ENCODE assay signal across 3 cellular contexts in the genomic region with DNA sequence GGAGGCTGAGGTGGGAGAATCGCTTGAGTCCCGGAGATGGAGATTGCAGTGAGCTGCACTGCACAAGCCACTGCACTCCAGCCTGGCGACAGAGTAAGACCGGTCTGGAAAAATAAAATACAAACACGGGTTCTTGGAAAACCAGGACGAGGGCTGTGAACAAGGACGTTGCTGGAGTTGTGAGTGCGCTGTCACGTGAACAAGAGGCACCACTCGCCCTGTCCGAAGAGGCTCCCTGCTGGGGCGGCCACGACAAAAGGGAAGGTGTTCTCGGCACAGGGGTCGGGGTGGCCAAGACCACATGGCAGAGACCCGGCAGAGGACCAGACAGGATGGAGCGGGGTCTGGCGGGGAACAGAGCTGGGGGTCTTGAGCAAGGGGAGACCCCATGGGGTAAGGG.
TF ChIP-seq lines count a peak whose summit lies in the region.

No MANE protein-coding gene starts in this region.

TF ChIP-seq in A549, 52 proteins besides CTCF, POLR2A, EP300 and RAD21:
- TF ChIP-seq ZSCAN20 (CRISPR knock-in tag; IDR thresholded peaks at IDR 0.05) (no peak), PBX3 (IDR thresholded peaks at IDR 0.05) (no peak), KDM5A (IDR thresholded peaks at IDR 0.05) (no peak), RFX5 (IDR thresholded peaks at IDR 0.05) (no peak), ATOH8 (CRISPR knock-in tag; IDR thresholded peaks at IDR 0.05; ENCODE audit: low read depth) (no peak), PHF8 (IDR thresholded peaks at IDR 0.05; ENCODE audit: borderline replicate concordance, low read depth) (no peak), ZFP36 (IDR thresholded peaks at IDR 0.05; ENCODE audit: borderline replicate concordance, partially characterized antibody) (no peak), RCOR1 (IDR thresholded peaks at IDR 0.05; ENCODE audit: low read depth, low read length) (no peak), ELK1 (IDR thresholded peaks at IDR 0.05; ENCODE audit: low read depth, low read length) (no peak), MYC (IDR thresholded peaks at IDR 0.05; ENCODE audit: borderline replicate concordance, low read length) (no peak), CHD2 (IDR thresholded peaks at IDR 0.05; ENCODE audit: low read length, partially characterized antibody) (no peak), FOSB (CRISPR knock-in tag; IDR thresholded peaks at IDR 0.05) (no peak)
TF ChIP-seq in A549: peak in this region for 0.

TF ChIP-seq in H1, 55 proteins besides CTCF, POLR2A, EP300 and RAD21:
- TF ChIP-seq E2F6 (IDR thresholded peaks at IDR 0.05) (no peak), SP4 (IDR thresholded peaks at IDR 0.05; ENCODE audit: low read length) (no peak), SIN3A (conservative IDR thresholded peaks at IDR 0.05 in 1 of 2, IDR thresholded peaks at IDR 0.05 in 1 of 2; ENCODE audit: low read depth in 1 of 2, low read length in 2 of 2) (no peak), SP2 (IDR thresholded peaks at IDR 0.05; ENCODE audit: low read length) (no peak), BRCA1 (IDR thresholded peaks at IDR 0.05; ENCODE audit: low read depth, low read length) (no peak), MAFK (IDR thresholded peaks at IDR 0.05; ENCODE audit: low read depth, low read length) (no peak), JUND (IDR thresholded peaks at IDR 0.05; ENCODE audit: low read length) (no peak), POU5F1 (IDR thresholded peaks at IDR 0.05; ENCODE audit: low read depth, low read length) (no peak)

TF ChIP-seq in SK-N-SH treated with all-trans-retinoic acid at 6 μM for 48 hours, 23 proteins besides CTCF, POLR2A, EP300 and RAD21:
- TF ChIP-seq, protein P1, sequence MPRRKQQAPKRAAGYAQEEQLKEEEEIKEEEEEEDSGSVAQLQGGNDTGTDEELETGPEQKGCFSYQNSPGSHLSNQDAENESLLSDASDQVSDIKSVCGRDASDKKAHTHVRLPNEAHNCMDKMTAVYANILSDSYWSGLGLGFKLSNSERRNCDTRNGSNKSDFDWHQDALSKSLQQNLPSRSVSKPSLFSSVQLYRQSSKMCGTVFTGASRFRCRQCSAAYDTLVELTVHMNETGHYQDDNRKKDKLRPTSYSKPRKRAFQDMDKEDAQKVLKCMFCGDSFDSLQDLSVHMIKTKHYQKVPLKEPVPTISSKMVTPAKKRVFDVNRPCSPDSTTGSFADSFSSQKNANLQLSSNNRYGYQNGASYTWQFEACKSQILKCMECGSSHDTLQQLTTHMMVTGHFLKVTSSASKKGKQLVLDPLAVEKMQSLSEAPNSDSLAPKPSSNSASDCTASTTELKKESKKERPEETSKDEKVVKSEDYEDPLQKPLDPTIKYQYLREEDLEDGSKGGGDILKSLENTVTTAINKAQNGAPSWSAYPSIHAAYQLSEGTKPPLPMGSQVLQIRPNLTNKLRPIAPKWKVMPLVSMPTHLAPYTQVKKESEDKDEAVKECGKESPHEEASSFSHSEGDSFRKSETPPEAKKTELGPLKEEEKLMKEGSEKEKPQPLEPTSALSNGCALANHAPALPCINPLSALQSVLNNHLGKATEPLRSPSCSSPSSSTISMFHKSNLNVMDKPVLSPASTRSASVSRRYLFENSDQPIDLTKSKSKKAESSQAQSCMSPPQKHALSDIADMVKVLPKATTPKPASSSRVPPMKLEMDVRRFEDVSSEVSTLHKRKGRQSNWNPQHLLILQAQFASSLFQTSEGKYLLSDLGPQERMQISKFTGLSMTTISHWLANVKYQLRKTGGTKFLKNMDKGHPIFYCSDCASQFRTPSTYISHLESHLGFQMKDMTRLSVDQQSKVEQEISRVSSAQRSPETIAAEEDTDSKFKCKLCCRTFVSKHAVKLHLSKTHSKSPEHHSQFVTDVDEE (CRISPR knock-in tag; IDR thresholded peaks at IDR 0.05), result no peak
- TF ChIP-seq PPARA (CRISPR knock-in tag; IDR thresholded peaks at IDR 0.05; ENCODE audit: borderline replicate concordance) (no peak), TOX (CRISPR knock-in tag; IDR thresholded peaks at IDR 0.05; ENCODE audit: borderline replicate concordance) (no peak), TCF4 (CRISPR knock-in tag; IDR thresholded peaks at IDR 0.05; ENCODE audit: borderline replicate concordance) (no peak), CSRNP3 (CRISPR knock-in tag; IDR thresholded peaks at IDR 0.05) (no peak), RARB (CRISPR knock-in tag; IDR thresholded peaks at IDR 0.05) (no peak), GLIS3 (CRISPR knock-in tag; IDR thresholded peaks at IDR 0.05) (no peak), CSDC2 (CRISPR knock-in tag; IDR thresholded peaks at IDR 0.05) (no peak), ARNTL (CRISPR knock-in tag; IDR thresholded peaks at IDR 0.05; ENCODE audit: borderline replicate concordance, low read depth) (no peak), ESRRG (CRISPR knock-in tag; IDR thresholded peaks at IDR 0.05) (no peak), ZC3H10 (CRISPR knock-in tag; IDR thresholded peaks at IDR 0.05) (no peak), ZNF70 (CRISPR knock-in tag; IDR thresholded peaks at IDR 0.05) (no peak)
- TF ChIP-seq, protein P2, sequence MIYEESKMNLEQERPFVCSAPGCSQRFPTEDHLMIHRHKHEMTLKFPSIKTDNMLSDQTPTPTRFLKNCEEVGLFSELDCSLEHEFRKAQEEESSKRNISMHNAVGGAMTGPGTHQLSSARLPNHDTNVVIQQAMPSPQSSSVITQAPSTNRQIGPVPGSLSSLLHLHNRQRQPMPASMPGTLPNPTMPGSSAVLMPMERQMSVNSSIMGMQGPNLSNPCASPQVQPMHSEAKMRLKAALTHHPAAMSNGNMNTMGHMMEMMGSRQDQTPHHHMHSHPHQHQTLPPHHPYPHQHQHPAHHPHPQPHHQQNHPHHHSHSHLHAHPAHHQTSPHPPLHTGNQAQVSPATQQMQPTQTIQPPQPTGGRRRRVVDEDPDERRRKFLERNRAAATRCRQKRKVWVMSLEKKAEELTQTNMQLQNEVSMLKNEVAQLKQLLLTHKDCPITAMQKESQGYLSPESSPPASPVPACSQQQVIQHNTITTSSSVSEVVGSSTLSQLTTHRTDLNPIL (CRISPR knock-in tag; IDR thresholded peaks at IDR 0.05; ENCODE audit: low read depth), result no peak
- TF ChIP-seq, protein P3, sequence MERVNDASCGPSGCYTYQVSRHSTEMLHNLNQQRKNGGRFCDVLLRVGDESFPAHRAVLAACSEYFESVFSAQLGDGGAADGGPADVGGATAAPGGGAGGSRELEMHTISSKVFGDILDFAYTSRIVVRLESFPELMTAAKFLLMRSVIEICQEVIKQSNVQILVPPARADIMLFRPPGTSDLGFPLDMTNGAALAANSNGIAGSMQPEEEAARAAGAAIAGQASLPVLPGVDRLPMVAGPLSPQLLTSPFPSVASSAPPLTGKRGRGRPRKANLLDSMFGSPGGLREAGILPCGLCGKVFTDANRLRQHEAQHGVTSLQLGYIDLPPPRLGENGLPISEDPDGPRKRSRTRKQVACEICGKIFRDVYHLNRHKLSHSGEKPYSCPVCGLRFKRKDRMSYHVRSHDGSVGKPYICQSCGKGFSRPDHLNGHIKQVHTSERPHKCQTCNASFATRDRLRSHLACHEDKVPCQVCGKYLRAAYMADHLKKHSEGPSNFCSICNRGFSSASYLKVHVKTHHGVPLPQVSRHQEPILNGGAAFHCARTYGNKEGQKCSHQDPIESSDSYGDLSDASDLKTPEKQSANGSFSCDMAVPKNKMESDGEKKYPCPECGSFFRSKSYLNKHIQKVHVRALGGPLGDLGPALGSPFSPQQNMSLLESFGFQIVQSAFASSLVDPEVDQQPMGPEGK (CRISPR knock-in tag; IDR thresholded peaks at IDR 0.05; ENCODE audit: borderline replicate concordance), result no peak
TF ChIP-seq in SK-N-SH treated with all-trans-retinoic acid at 6 μM for 48 hours: peak in this region for 0.
